6 cellular contexts compared by ENCODE assay signal in genomic region chr1:245921417-245921816, GRCh38.
"Had no signal": no experiment of that assay in that cellular context is flagged by ENCODE, and none has a peak within 500 bp of the region (broad histone marks: within the 10 kb centered on the region; RNA-seq: fewer than 3 reads in every experiment).

No MANE protein-coding gene starts in this region.

- DNase-seq: GDM1, GF-D8 had no signal

- FAIRE-seq: GM12892, GM18507, GM19239 had no signal

- H3K4me3 ChIP-seq: GM12878 had no signal
